Comparison of ENCODE assay signal across 8 cellular contexts in the genomic region with DNA sequence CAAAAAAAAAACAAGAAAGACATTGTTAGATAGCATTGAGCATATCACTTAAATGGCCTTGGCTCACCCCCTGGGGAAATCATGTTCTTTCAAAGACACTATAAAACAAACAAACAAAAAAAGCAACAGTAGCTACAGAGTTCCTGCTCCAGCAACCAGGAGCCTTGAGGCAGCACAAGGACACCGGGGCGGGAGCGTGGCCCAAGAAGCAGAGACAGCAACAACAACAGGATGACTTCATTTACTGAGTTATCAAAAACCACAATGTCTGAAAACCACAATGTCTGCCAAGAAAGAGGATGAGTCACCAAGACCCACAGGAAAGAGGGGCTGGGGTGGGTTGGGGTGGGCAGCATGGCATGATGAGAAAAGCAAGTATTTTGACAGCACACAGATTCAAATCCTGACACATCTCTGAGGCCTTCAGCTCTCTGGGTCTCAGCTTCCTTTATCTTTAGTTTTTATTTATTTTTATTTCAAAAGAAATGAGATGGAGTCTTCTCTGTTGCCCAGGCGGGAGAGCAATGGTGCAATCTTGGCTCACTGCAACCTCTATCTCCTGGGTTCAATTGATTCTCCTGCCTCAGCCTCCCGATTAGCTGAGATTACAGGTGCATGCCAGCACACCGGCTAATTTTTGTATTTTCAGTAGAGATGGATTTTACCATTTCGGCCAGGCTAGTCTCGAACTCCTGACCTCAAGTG. TPM values are rescaled to one million over a fixed set of nuclear protein-coding genes. Genes with fewer than 3 reads are reported as not detected.
DNase-seq lines count a peak whose midpoint lies in the region; ATAC-seq and TF ChIP-seq lines count a peak whose summit lies in the region.

No MANE protein-coding gene starts in this region.

- intact Hi-C loops in PC-9 (cut with micrococcal nuclease; ENCODE audit: unreplicated experiment) = loop anchor here (1.0 kb wide), 1 partner anchor 103 kb away; no protein-coding TSS in a partner anchor

- POLR2A ChIA-PET in PC-9 (lab: Charles Lee; ENCODE audit: unreplicated experiment) = no interaction called here

- BruUV-seq in PC-9 (replicated peaks; lab: Mats Ljungman, UMichigan) = no TSS peak

- H3K9me3 ChIP-seq in PC-9 (ENCODE audit: insufficient read depth, low read depth) = no peaks in the 10 kb centered on the region

- no peak overlapping the region for H3K27ac ChIP-seq in PC-9

- in situ Hi-C loops in Caki2 (cut with HindIII; ENCODE audit: low pct_unique_long_range_greater_than_20kb, low sequenced_read_pairs) = no loop called here

- H3K79me2 ChIP-seq in PC-9 (ENCODE audit: low read depth) = no peaks in the 10 kb centered on the region

- no peaks in the 10 kb centered on the region for H3K36me3 ChIP-seq in PC-9 (ENCODE audit: low read depth)

- CTCF ChIA-PET in PC-9 (lab: Charles Lee) = interaction anchor here (0.6 to 0.7 kb wide), 3 partner anchors 14 to 404 kb away, joined by 3 to 9 read pairs (median 3); no protein-coding TSS in a partner anchor

- peaks cover 19% of the 10 kb centered on the region for H3F3A ChIP-seq in PC-9 (ENCODE audit: insufficient read depth, low read depth)

- H3K27me3 ChIP-seq in PC-9 (ENCODE audit: insufficient read depth, low read depth) = no peaks in the 10 kb centered on the region

- H2AFZ ChIP-seq in PC-9 = no peak overlapping the region

- no peaks in the 10 kb centered on the region for H3K9me2 ChIP-seq in PC-9 (ENCODE audit: insufficient read depth)

- H3K4me2 ChIP-seq in PC-9 = peak overlapping the region; percentile 63

- ATAC-seq in HG03442 (IDR thresholded peaks at IDR 0.05; ENCODE audit: unreplicated experiment) = no peak

- TF ChIP-seq CTCF in PC-9 (conservative IDR thresholded peaks at IDR 0.05) = no peak

- H4K20me1 ChIP-seq in PC-9 (ENCODE audit: insufficient read depth) = no peaks in the 10 kb centered on the region

- no peak overlapping the region for H3K4me3 ChIP-seq in PC-9

- DNase-seq in Caki2 (ENCODE audit: low read depth) (peak; percentile 83), PC-9 (peak; percentile 47 to 73), glomerular endothelial cell (ENCODE audit: extremely low read depth, low read depth, low spot score) (peak; percentile 52), ureter (ENCODE audit: low spot score) (no peak), NCI-H1436 treated with DMSO at 0.1 percent for 48 hours (lab: John Stamatoyannopoulos, UW) (no peak)
- DNase-seq in activated T-cell treated with anti-CD3 and anti-CD28 coated beads, Interleukin-2, amount 50 U/mL, for 48 hours = peak; percentile 64 to 71
- peak in 2 of 3 donors; percentile 17 to 34 for DNase-seq in stimulated activated CD4-positive, alpha-beta T cell treated with anti-CD3 and anti-CD28 coated beads, TNF-alpha, amount 100 ng/mL, for 48 hours (ENCODE audit: low read depth in 3 of 3)

- peaks cover 28% of the 10 kb centered on the region for H3K4me1 ChIP-seq in PC-9 (replicated peaks; ENCODE audit: insufficient read depth)

RNA-seq across cellular contexts. Expression of gene ATP2B4, which starts 19.3 kb away (rescaled TPM):
- total RNA-seq in Caki2 (2014; rRNA removed; shearing (Covaris generic); ENCODE audit: low replicate concordance) = 2.9 and 6.5 TPM in 2 replicates
- total RNA-seq in PC-9 (2021) (31.2 and 39.7 TPM in 2 replicates), glomerular endothelial cell (142 and 158 TPM in 2 replicates), ureter (141 TPM)

Comparison
In these comparisons a context has a peak if more than half of its experiments do, and no peak if none do; other contexts are left out.
1. DNase-seq: peak in Caki2 (single experiment), PC-9 (2 of 2), activated T-cell treated with anti-CD3 and anti-CD28 coated beads, Interleukin-2, amount 50 U/mL, for 48 hours (2 of 2), glomerular endothelial cell (single experiment) and stimulated activated CD4-positive, alpha-beta T cell treated with anti-CD3 and anti-CD28 coated beads, TNF-alpha, amount 100 ng/mL, for 48 hours (2 of 3); none in ureter (single experiment) and NCI-H1436 treated with DMSO at 0.1 percent for 48 hours (single experiment).